17 cellular contexts compared by ENCODE assay signal in genomic region chr3:112803472-112803871, GRCh38. TPM values are rescaled to one million over a fixed set of nuclear protein-coding genes. Genes with fewer than 3 reads are reported as not detected.
A peak's percentile ranks its signal among the peaks of the same experiment; 100 is the strongest.
DNase-seq lines count a peak whose midpoint lies in the region; ATAC-seq and TF ChIP-seq lines count a peak whose summit lies in the region.
"Had no signal": no experiment of that assay in that cellular context is flagged by ENCODE, and none has a peak within 500 bp of the region (broad histone marks: within the 10 kb centered on the region; RNA-seq: fewer than 3 reads in every experiment).

No MANE protein-coding gene starts in this region.

- no peak overlapping the region for H3K27ac ChIP-seq in dorsolateral prefrontal cortex
- H3K27ac ChIP-seq: 22Rv1, BLaER1, HL-60 had no signal

- peak overlapping the region; percentile 54 to 58 for H3K27ac Mint-ChIP-seq in natural killer cell treated with Interleukin-12 subunit alpha and Interleukin-12 subunit beta and Interleukin-15 and Interleukin-18, amount 100 ng/mL, for 72 hours
- H3K27ac Mint-ChIP-seq in natural killer cell (no peak overlapping the region), T-cell (peak overlapping the region; percentile 20 to 31)
- H3K27ac Mint-ChIP-seq: H9 had no signal

- TF ChIP-seq CTCF in natural killer cell (IDR thresholded peaks at IDR 0.05) (no peak), fibroblast of the aortic adventitia (IDR thresholded peaks at IDR 0.05; ENCODE audit: insufficient read depth, low read length) (no peak), dorsolateral prefrontal cortex (IDR thresholded peaks at IDR 0.05 in 54 of 56, conservative IDR thresholded peaks at IDR 0.05 in 2 of 56; ENCODE audit: low read depth in 1 of 56, partially characterized antibody in 56 of 56) (no peak), GM10248 (IDR thresholded peaks at IDR 0.05; ENCODE audit: control extremely low read depth, extremely low read depth, low read depth, missing control alignments) (no peak)

- H3K4me3 Mint-ChIP-seq in natural killer cell treated with Interleukin-12 subunit alpha and Interleukin-12 subunit beta and Interleukin-15 and Interleukin-18, amount 100 ng/mL, for 72 hours = peak overlapping the region; percentile 38
- H3K4me3 Mint-ChIP-seq in natural killer cell (no peak overlapping the region), T-cell (no peak overlapping the region)
- H3K4me3 Mint-ChIP-seq: H9 had no signal

- H3K36me3 Mint-ChIP-seq in natural killer cell treated with Interleukin-12 subunit alpha and Interleukin-12 subunit beta and Interleukin-15 and Interleukin-18, amount 100 ng/mL, for 72 hours = no peaks in the 10 kb centered on the region
- H3K36me3 Mint-ChIP-seq in natural killer cell (no peaks in the 10 kb centered on the region), T-cell (no peaks in the 10 kb centered on the region)

- intact Hi-C loops in natural killer cell (cut with micrococcal nuclease) = no loop called here
- intact Hi-C loops in dorsolateral prefrontal cortex (cut with DNase I) = no loop called here

- no peak for ATAC-seq in natural killer cell treated with Interleukin-12 subunit alpha and Interleukin-12 subunit beta and Interleukin-15 and Interleukin-18, amount 100 ng/mL, for 72 hours
- ATAC-seq in natural killer cell (no peak), T-cell (replicated peaks in 1 of 4) (no peak), HG03280 (IDR thresholded peaks at IDR 0.05; ENCODE audit: unreplicated experiment) (no peak), HG02623 (IDR thresholded peaks at IDR 0.05; ENCODE audit: unreplicated experiment) (no peak)

- CTCF ChIA-PET in T-cell (lab: Charles Lee) (interaction anchor here in 1 of 2 donors (0.7 kb wide), 2 partner anchors 11 to 23 kb away, joined by 3 read pairs; no protein-coding TSS in a partner anchor), GM10248 (lab: Yijun Ruan, JAX) (interaction anchor here (0.6 to 2.2 kb wide), 3 partner anchors 26 to 221 kb away, joined by 3 to 5 read pairs (median 3); no protein-coding TSS in a partner anchor)

- peaks cover 16 to 24% of the 10 kb centered on the region in 2 donors for H3K4me1 Mint-ChIP-seq in natural killer cell treated with Interleukin-12 subunit alpha and Interleukin-12 subunit beta and Interleukin-15 and Interleukin-18, amount 100 ng/mL, for 72 hours (ENCODE audit: low read depth in 2 of 2)
- peaks cover 5 to 6% of the 10 kb centered on the region in 2 donors for H3K4me1 Mint-ChIP-seq in natural killer cell
- peaks cover 29 to 50% (median 32%) of the 10 kb centered on the region in 3 donors for H3K4me1 Mint-ChIP-seq in T-cell

- POLR2A ChIA-PET in T-cell (lab: Charles Lee) (no interaction called here), GM10248 (lab: Yijun Ruan, JAX) (no interaction called here)

- no peaks in the 10 kb centered on the region for H3K27me3 Mint-ChIP-seq in natural killer cell treated with Interleukin-12 subunit alpha and Interleukin-12 subunit beta and Interleukin-15 and Interleukin-18, amount 100 ng/mL, for 72 hours
- no peaks in the 10 kb centered on the region for H3K27me3 Mint-ChIP-seq in natural killer cell (ENCODE audit: low read depth in 2 of 2)
- no peaks in the 10 kb centered on the region for H3K27me3 Mint-ChIP-seq in T-cell

- DNase-seq in natural killer cell treated with Interleukin-12 subunit alpha and Interleukin-12 subunit beta and Interleukin-15 and Interleukin-18, amount 100 ng/mL, for 72 hours (ENCODE audit: low spot score) = no peak
- DNase-seq in natural killer cell (no peak), T-cell (no peak), fibroblast of the aortic adventitia (ENCODE audit: low read depth) (peak; percentile 34), dorsolateral prefrontal cortex (no peak), GM10248 (ENCODE audit: extremely low spot score) (no peak)
- DNase-seq: AML-193, DMS53, GOT3, H9 had no signal

- H3K4me3 ChIP-seq in fibroblast of the aortic adventitia (ENCODE audit: low read depth, low read length) (no peak overlapping the region), dorsolateral prefrontal cortex (no peak overlapping the region)
- H3K4me3 ChIP-seq: BLaER1 had no signal

- H3K9me3 Mint-ChIP-seq in natural killer cell treated with Interleukin-12 subunit alpha and Interleukin-12 subunit beta and Interleukin-15 and Interleukin-18, amount 100 ng/mL, for 72 hours = peaks cover 2% of the 10 kb centered on the region
- H3K9me3 Mint-ChIP-seq in natural killer cell = no peaks in the 10 kb centered on the region
- H3K9me3 Mint-ChIP-seq in T-cell = peaks cover 0 to 4% (median 4%) of the 10 kb centered on the region in 3 donors
- H3K9me3 Mint-ChIP-seq: H9 had no signal

- H3K27me3 ChIP-seq in dorsolateral prefrontal cortex = peaks cover 0 to 8% (median 0%) of the 10 kb centered on the region in 45 donors
- H3K27me3 ChIP-seq: BLaER1 had no signal

RNA-seq across cellular contexts. Expression of gene CD200R1L, which starts 43.2 kb away (rescaled TPM):
- not detected for total RNA-seq in natural killer cell treated with Interleukin-12 subunit alpha and Interleukin-12 subunit beta and Interleukin-15 and Interleukin-18, amount 100 ng/mL, for 72 hours
- total RNA-seq in natural killer cell = 1 to 10 TPM in 1 of 3 donors, not detected in 2; 1.3 TPM
- total RNA-seq in T-cell = not detected
- total RNA-seq in fibroblast of the aortic adventitia (ENCODE audit: low replicate concordance) = not detected in 2 replicates
- total RNA-seq in dorsolateral prefrontal cortex = under 1 TPM in 6 of 120 experiments, not detected in 114; 0.36 to 0.92 (median 0.48) TPM
- total RNA-seq: A673, G401, H9 had no signal

Comparison
In these comparisons a context has a peak if more than half of its experiments do, and no peak if none do; other contexts are left out.
1. H3K27ac Mint-ChIP-seq: peak in natural killer cell treated with Interleukin-12 subunit alpha and Interleukin-12 subunit beta and Interleukin-15 and Interleukin-18, amount 100 ng/mL, for 72 hours (2 of 2) and T-cell (2 of 2); none in natural killer cell (0 of 2).